35 cellular contexts compared by ENCODE assay signal in the genomic region with DNA sequence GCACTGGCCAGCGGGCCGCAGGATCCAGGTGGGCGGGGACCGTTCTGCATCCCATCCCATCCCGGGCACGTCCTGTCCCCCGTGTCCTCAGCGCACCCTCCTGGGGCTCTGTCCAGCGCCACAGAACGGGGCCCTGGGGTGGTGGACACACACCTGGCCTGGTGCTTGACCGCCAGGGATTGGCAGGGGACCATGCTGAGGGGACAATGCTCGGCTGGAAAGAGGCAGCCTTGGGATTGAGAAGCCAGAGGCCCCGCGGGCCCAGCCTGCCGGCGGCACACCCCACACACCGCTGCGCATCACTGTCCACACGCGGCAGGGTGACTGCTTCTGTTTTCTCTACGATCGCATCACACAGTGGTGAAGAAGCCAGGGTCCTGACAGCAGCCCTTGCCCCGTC. TPM values are rescaled to one million over a fixed set of nuclear protein-coding genes. Genes with fewer than 3 reads are reported as not detected.
DNase-seq lines count a peak whose midpoint lies in the region; ATAC-seq, FAIRE-seq and TF ChIP-seq lines count a peak whose summit lies in the region.
"Had no signal": no experiment of that assay in that cellular context is flagged by ENCODE, and none has a peak within 500 bp of the region (broad histone marks: within the 10 kb centered on the region; RNA-seq: fewer than 3 reads in every experiment).

No MANE protein-coding gene starts in this region.

- H3K9me3 ChIP-seq in HepG2 (ENCODE audit: low read length) (no peaks in the 10 kb centered on the region), right lobe of liver (no peaks in the 10 kb centered on the region), H1 (ENCODE audit: insufficient read depth in 2 of 2, low read depth in 1 of 2, low read length in 1 of 2) (no peaks in the 10 kb centered on the region), neuronal stem cell (replicated peaks in 1 of 2; ENCODE audit: control insufficient read depth in 2 of 2, insufficient read depth in 1 of 2, low read depth in 1 of 2, low read length in 2 of 2) (no peaks in the 10 kb centered on the region), Peyer's patch (no peaks in the 10 kb centered on the region)
- H3K9me3 ChIP-seq: A549; BE2C; BLaER1; BLaER1 treated with 17β-estradiol and CSF1 and Interleukin-3, amounts not matched to agents 10 nM and 100 nM; Caco-2 had no signal

- no peak for TF ChIP-seq EP300 in HepG2 (IDR thresholded peaks at IDR 0.05; ENCODE audit: low read depth in 2 of 2, low read length in 2 of 2)
- no peak for TF ChIP-seq EP300 in HepG2 (CRISPR knock-in tag; IDR thresholded peaks at IDR 0.05; ENCODE audit: borderline replicate concordance)
- TF ChIP-seq EP300 in H1 (IDR thresholded peaks at IDR 0.05; ENCODE audit: borderline replicate concordance in 1 of 2, low read depth in 2 of 2, low read length in 2 of 2), result no peak

- H2BK120ac ChIP-seq in H1 (replicated peaks; ENCODE audit: low read depth, low read length), result no peak overlapping the region
- H2BK120ac ChIP-seq in neuronal stem cell (ENCODE audit: low read depth, low read length), result no peak overlapping the region

- H3K4me2 ChIP-seq in HepG2 (ENCODE audit: low read depth, low read length) (no peak overlapping the region), H1 (ENCODE audit: insufficient read depth in 1 of 2, low read depth in 2 of 2, low read length in 2 of 2) (no peak overlapping the region), neuronal stem cell (ENCODE audit: insufficient read depth, low read length, poor library complexity, severe bottlenecking) (no peak overlapping the region)
- H3K4me2 ChIP-seq: A549; BLaER1; BLaER1 treated with 17β-estradiol and CSF1 and Interleukin-3, amounts not matched to agents 10 nM and 100 nM had no signal

- H4K8ac ChIP-seq in H1 (ENCODE audit: extremely low read depth, insufficient read depth, low read length) (peak overlapping the region; percentile 25; the same call in 1 of the 2 replicates), neuronal stem cell (ENCODE audit: low read depth, low read length) (no peak overlapping the region)

- H3K4me3 ChIP-seq in HepG2 (replicated peaks in 1 of 3; ENCODE audit: insufficient read depth in 1 of 3, low read depth in 2 of 3, low read length in 3 of 3), result no peak overlapping the region
- H3K4me3 ChIP-seq in right lobe of liver, result no peak overlapping the region
- H3K4me3 ChIP-seq in H1 (ENCODE audit: extremely low read depth in 1 of 4, insufficient read depth in 2 of 4, low read depth in 3 of 4, low read length in 4 of 4), result no peak overlapping the region
- H3K4me3 ChIP-seq in neuronal stem cell (ENCODE audit: low read length in 2 of 2), result no peak overlapping the region
- H3K4me3 ChIP-seq in Peyer's patch, result no peak overlapping the region
- H3K4me3 ChIP-seq: A549; BLaER1; BLaER1 treated with 17β-estradiol and CSF1 and Interleukin-3, amounts not matched to agents 10 nM and 100 nM had no signal

- DNase-seq in HepG2 (ENCODE audit: low spot score) (no peak), right lobe of liver (no peak), H1 (ENCODE audit: low read depth in 1 of 2, low spot score in 2 of 2) (no peak), left lobe of liver (ENCODE audit: low spot score) (no peak), neuronal stem cell (ENCODE audit: low spot score) (no peak), Peyer's patch (no peak)
- DNase-seq: 8988T; ACHN; AML-193; BE2C; C1 segment of cervical spinal cord; Caco-2; Calu3; CD4-positive, alpha-beta memory T cell; CD4-positive, alpha-beta T cell; CD4-positive, CD25-positive, alpha-beta regulatory T cell; CD8-positive, alpha-beta memory T cell; CD8-positive, alpha-beta T cell; COR-L47; DMS 273 treated with DMSO at 0.1 percent for 48 hours; DMS153; DMS53; DMS79; DMS79 treated with DMSO at 0.1 percent for 48 hours; DND-41; EL had no signal

- no peak overlapping the region for H4K5ac ChIP-seq in H1 (ENCODE audit: insufficient read length, low read depth, low read length)

- H2BK15ac ChIP-seq in H1 (ENCODE audit: low read length) (no peak overlapping the region), neuronal stem cell (ENCODE audit: low read length) (no peak overlapping the region)

- H4K20me1 ChIP-seq in HepG2 (ENCODE audit: insufficient read depth, low read length) (no peaks in the 10 kb centered on the region), H1 (replicated peaks in 1 of 2; ENCODE audit: control insufficient read depth in 1 of 2, insufficient read depth in 2 of 2, low read length in 2 of 2) (peaks cover 0 to 7% of the 10 kb centered on the region in 2 experiments)
- H4K20me1 ChIP-seq: BLaER1 had no signal

- peaks cover 18 to 60% of the 10 kb centered on the region in 2 experiments; a peak in 4 of 5 replicates for H3K36me3 ChIP-seq in HepG2 (replicated peaks in 1 of 2; ENCODE audit: control insufficient read depth in 1 of 2, insufficient read depth in 2 of 2, low read length in 2 of 2)
- peaks cover 0 to 79% (median 39%) of the 10 kb centered on the region in 4 donors for H3K36me3 ChIP-seq in right lobe of liver
- H3K36me3 ChIP-seq in H1 (ENCODE audit: control insufficient read depth in 2 of 4, insufficient read depth in 4 of 4, low read length in 3 of 4), result peaks cover 5 to 58% (median 15%) of the 10 kb centered on the region in 4 experiments; a peak in 5 of 8 replicates
- peaks cover 31 to 59% of the 10 kb centered on the region in 2 donors for H3K36me3 ChIP-seq in neuronal stem cell (replicated peaks in 1 of 2; ENCODE audit: control insufficient read depth in 2 of 2, insufficient read depth in 2 of 2, low read length in 2 of 2)
- peaks cover 0 to 90% (median 0%) of the 10 kb centered on the region in 3 donors for H3K36me3 ChIP-seq in Peyer's patch
- H3K36me3 ChIP-seq: BE2C had no signal

- no peak for TF ChIP-seq RAD21 in HepG2 (CRISPR knock-in tag; IDR thresholded peaks at IDR 0.05)
- no peak for TF ChIP-seq RAD21 in H1 (IDR thresholded peaks at IDR 0.05 in 1 of 2, conservative IDR thresholded peaks at IDR 0.05 in 1 of 2; ENCODE audit: low read depth in 2 of 2, low read length in 2 of 2)

- H2AFZ ChIP-seq in HepG2 (ENCODE audit: low read length), result no peak overlapping the region
- H2AFZ ChIP-seq in H1 (ENCODE audit: low read length), result no peak overlapping the region
- H2AFZ ChIP-seq in neuronal stem cell (ENCODE audit: low read length), result no peak overlapping the region

- H3K27me3 ChIP-seq in HepG2 (ENCODE audit: control insufficient read depth in 1 of 2, insufficient read depth in 2 of 2, low read length in 2 of 2) (no peaks in the 10 kb centered on the region), right lobe of liver (no peaks in the 10 kb centered on the region), H1 (replicated peaks in 1 of 4; ENCODE audit: control insufficient read depth in 3 of 4, extremely low read depth in 1 of 4, insufficient read depth in 3 of 4, low read length in 3 of 4) (no peaks in the 10 kb centered on the region), neuronal stem cell (ENCODE audit: control insufficient read depth in 3 of 3, insufficient read depth in 3 of 3, low read depth in 1 of 3, low read length in 3 of 3) (no peaks in the 10 kb centered on the region), Peyer's patch (no peaks in the 10 kb centered on the region)
- H3K27me3 ChIP-seq: BE2C; BLaER1; BLaER1 treated with 17β-estradiol and CSF1 and Interleukin-3, amounts not matched to agents 10 nM and 100 nM had no signal

- H3K4ac ChIP-seq in H1 (replicated peaks; ENCODE audit: insufficient read length, low read depth, low read length) (no peak overlapping the region), neuronal stem cell (ENCODE audit: low read length) (no peak overlapping the region)

- ATAC-seq in HepG2, result no peak
- no peak for ATAC-seq in right lobe of liver
- ATAC-seq in left lobe of liver, result peak; percentile 3
- no peak for ATAC-seq in HG02571 (IDR thresholded peaks at IDR 0.05; ENCODE audit: unreplicated experiment)
- no peak for ATAC-seq in GM18502 (IDR thresholded peaks at IDR 0.05; ENCODE audit: poor library complexity, unreplicated experiment)
- ATAC-seq: A549; CD8-positive, alpha-beta T cell had no signal

- H2BK5ac ChIP-seq in H1 (ENCODE audit: low read depth, low read length) (no peak overlapping the region), neuronal stem cell (ENCODE audit: low read length) (no peak overlapping the region)

- intact Hi-C loops in HepG2 (cut with micrococcal nuclease; ENCODE audit: unreplicated experiment), result no loop called here
- intact Hi-C loops in right lobe of liver (cut with DNase I), result no loop called here

- H2BK20ac ChIP-seq in H1 (ENCODE audit: low read length), result no peak overlapping the region

- H3K27ac ChIP-seq in HepG2 (ENCODE audit: extremely low read length, insufficient read depth, low read length) (no peak overlapping the region), right lobe of liver (no peak overlapping the region), H1 (ENCODE audit: low read depth, low read length) (no peak overlapping the region), neuronal stem cell (replicated peaks; ENCODE audit: low read length) (no peak overlapping the region), Peyer's patch (no peak overlapping the region)
- H3K27ac ChIP-seq: 22Rv1; A549; BLaER1; BLaER1 treated with 17β-estradiol and CSF1 and Interleukin-3, amounts not matched to agents 10 nM and 100 nM; C4-2B had no signal

- CTCF ChIA-PET in HepG2 (lab: Yijun Ruan, JAX; ENCODE audit: low intra/inter-chr PET ratio, low total read pairs) (no interaction called here), H1 (lab: Charles Lee; ENCODE audit: partially characterized antibody) (no interaction called here)

- WGBS in HepG2 (ENCODE audit: low lambda C conversion rate), result no CpG with 5 or more reads among the region's 23 CpGs
- WGBS in right lobe of liver (ENCODE audit: insufficient coverage, low coverage, low lambda C conversion rate, missing lambda C conversion rate), result 93% methylated on average over 8 of the region's 23 CpGs
- 90% methylated on average over 15 of the region's 23 CpGs; no CpG with 5 or more reads in 1 of the 2 experiments for WGBS in H1 (ENCODE audit: extremely low coverage in 1 of 2, insufficient coverage in 1 of 2, insufficient read length in 1 of 2, insufficient replicate concordance in 2 of 2, low coverage in 1 of 2, low lambda C conversion rate in 2 of 2, missing lambda C conversion rate in 1 of 2), 2 experiments
- WGBS in neuronal stem cell (ENCODE audit: extremely low coverage in 2 of 2, insufficient read length in 2 of 2, insufficient replicate concordance in 1 of 2), 2 donors, result no CpG with 5 or more reads among the region's 23 CpGs

- no peaks in the 10 kb centered on the region for H3K23me2 ChIP-seq in H1 (ENCODE audit: low read depth, low read length)

- H4K91ac ChIP-seq in H1 (replicated peaks; ENCODE audit: insufficient read length, low read length) (no peak overlapping the region), neuronal stem cell (ENCODE audit: low read depth, low read length, poor library complexity) (no peak overlapping the region)

- no peak overlapping the region for H3K56ac ChIP-seq in H1 (replicated peaks; ENCODE audit: insufficient read length, low read depth, low read length)

- H2BK12ac ChIP-seq in H1 (ENCODE audit: low read depth, low read length) (no peak overlapping the region), neuronal stem cell (ENCODE audit: low read length) (no peak overlapping the region)

- H3K4me1 ChIP-seq in HepG2 (ENCODE audit: insufficient read depth, low read length), result no peaks in the 10 kb centered on the region
- H3K4me1 ChIP-seq in right lobe of liver, result no peaks in the 10 kb centered on the region
- no peaks in the 10 kb centered on the region for H3K4me1 ChIP-seq in H1 (replicated peaks in 1 of 4; ENCODE audit: control insufficient read depth in 3 of 4, insufficient read depth in 4 of 4, low read length in 3 of 4)
- no peaks in the 10 kb centered on the region for H3K4me1 ChIP-seq in neuronal stem cell (ENCODE audit: control insufficient read depth in 2 of 2, insufficient read depth in 1 of 2, low read depth in 1 of 2, low read length in 2 of 2)
- H3K4me1 ChIP-seq in Peyer's patch, result no peaks in the 10 kb centered on the region
- H3K4me1 ChIP-seq: A549, BE2C, BLaER1, Caco-2 had no signal

- FAIRE-seq in HepG2 (lab: Jason Lieb, UNC) (no peak), H1 (lab: Jason Lieb, UNC) (no peak)
- FAIRE-seq: A204.1, A549, D721Med had no signal

- no peak overlapping the region for H3K23ac ChIP-seq in H1 (ENCODE audit: insufficient read length)
- H3K23ac ChIP-seq in neuronal stem cell (ENCODE audit: low read depth, low read length, poor library complexity), result peak overlapping the region; percentile 31

- TF ChIP-seq CTCF in HepG2 (CRISPR knock-in tag; IDR thresholded peaks at IDR 0.05) (no peak), right lobe of liver (IDR thresholded peaks at IDR 0.05) (no peak), H1 (IDR thresholded peaks at IDR 0.05; ENCODE audit: control extremely low read depth in 1 of 3, insufficient read depth in 1 of 3, low read depth in 1 of 3, low read length in 3 of 3) (no peak), Peyer's patch (IDR thresholded peaks at IDR 0.05) (no peak)

- H3K79me2 ChIP-seq in HepG2 (ENCODE audit: insufficient read depth, low read length), result no peaks in the 10 kb centered on the region
- no peaks in the 10 kb centered on the region for H3K79me2 ChIP-seq in H1 (ENCODE audit: control insufficient read depth in 1 of 2, insufficient read depth in 2 of 2, low read length in 2 of 2)

- H3K79me1 ChIP-seq in H1 (ENCODE audit: low read depth, low read length) (no peaks in the 10 kb centered on the region), neuronal stem cell (ENCODE audit: low read depth, low read length) (peaks cover 5% of the 10 kb centered on the region)

- no peak overlapping the region for H2AK5ac ChIP-seq in H1 (ENCODE audit: low read depth, low read length)
- H2AK5ac ChIP-seq in neuronal stem cell (ENCODE audit: low read depth, low read length), result no peak overlapping the region

- H3K14ac ChIP-seq in H1 (ENCODE audit: insufficient read length) (no peak overlapping the region), neuronal stem cell (ENCODE audit: low read length) (no peak overlapping the region)

- POLR2A ChIA-PET in HepG2 (lab: Yijun Ruan, JAX), result interaction anchor here (1.9 kb wide), 1 partner anchor 28 kb away, joined by 4 read pairs; no protein-coding TSS in a partner anchor
- POLR2A ChIA-PET in H1 (lab: Charles Lee; ENCODE audit: partially characterized antibody), result interaction anchor here (0.9 kb wide), 1 partner anchor 45 kb away, joined by 3 read pairs; no protein-coding TSS in a partner anchor

- H3K18ac ChIP-seq in H1 (ENCODE audit: extremely low read depth, low read length) (no peak overlapping the region), neuronal stem cell (ENCODE audit: low read length) (no peak overlapping the region)

- BruUV-seq in HepG2 (replicated peaks; lab: Mats Ljungman, UMichigan), result no TSS peak

- in situ Hi-C loops in HepG2 (cut with HindIII; ENCODE audit: extremely low pct_ligation_motif_present, low pct_unique_long_range_greater_than_20kb), result no loop called here

- H3K9ac ChIP-seq in HepG2 (ENCODE audit: insufficient read depth, low read depth, low read length), result no peak overlapping the region
- no peak overlapping the region for H3K9ac ChIP-seq in H1 (replicated peaks in 1 of 4; ENCODE audit: extremely low read depth in 1 of 4, low read depth in 3 of 4, low read length in 3 of 4)
- no peak overlapping the region for H3K9ac ChIP-seq in neuronal stem cell (ENCODE audit: low read depth, low read length, poor library complexity)
- H3K9ac ChIP-seq: BLaER1; BLaER1 treated with 17β-estradiol and CSF1 and Interleukin-3, amounts not matched to agents 10 nM and 100 nM had no signal

- no peak for TF ChIP-seq POLR2A in HepG2 (IDR thresholded peaks at IDR 0.05; ENCODE audit: insufficient read depth in 1 of 2, low read depth in 2 of 2, low read length in 2 of 2)
- TF ChIP-seq POLR2A in right lobe of liver (IDR thresholded peaks at IDR 0.05), result no peak
- no peak for TF ChIP-seq POLR2A in H1 (IDR thresholded peaks at IDR 0.05; ENCODE audit: control extremely low read depth in 1 of 2, low read depth in 2 of 2, low read length in 2 of 2)
- TF ChIP-seq POLR2A in Peyer's patch (IDR thresholded peaks at IDR 0.05), result no peak

RNA-seq across cellular contexts. Expression of a gene that starts 33.0 kb away (rescaled TPM):
- 7.4 and 14.0 TPM in 2 replicates for total RNA-seq in HepG2 (2016; rRNA removed; fragmentation: Illumina TruSeq; extraction: Trizol)
- 9.5 and 12.5 TPM in 2 replicates for total RNA-seq in HepG2 (2016; cell fraction: cytosol; rRNA removed; fragmentation: Illumina TruSeq; extraction: Trizol; ENCODE audit: low read depth)
- 5.2 and 15.7 TPM in 2 replicates for total RNA-seq in HepG2 (2016; cell fraction: insoluble cytoplasmic fraction; rRNA removed; fragmentation: Illumina TruSeq; extraction: Trizol)
- 6.9 and 7.7 TPM in 2 replicates for total RNA-seq in HepG2 (2016; cell fraction: membrane; rRNA removed; fragmentation: Illumina TruSeq; extraction: Trizol)
- total RNA-seq in HepG2 (2016; cell fraction: nucleus; rRNA removed; fragmentation: Illumina TruSeq; extraction: Trizol), result 21.8 and 25.8 TPM in 2 replicates
- 18.5 and 25.6 TPM in 2 replicates for polyA plus RNA-seq in HepG2 (2011; rRNA removed)
- 11.8 and 15.1 TPM in 2 replicates for polyA plus RNA-seq in HepG2 (2011; cell fraction: cytosol; rRNA removed)
- polyA plus RNA-seq in HepG2 (2011; cell fraction: nucleus; rRNA removed), result 164 and 213 TPM in 2 replicates
- polyA plus RNA-seq in HepG2 (2012), result 28.2 and 30.9 TPM in 2 replicates
- polyA plus RNA-seq in HepG2 (2016; cell fraction: cytosol; fragmentation: Illumina TruSeq; extraction: Trizol; ENCODE audit: low read depth), result 1.4 and 1.6 TPM in 2 replicates
- 6.3 and 7.6 TPM in 2 replicates for polyA plus RNA-seq in HepG2 (2016; cell fraction: insoluble cytoplasmic fraction; fragmentation: Illumina TruSeq; extraction: Trizol; ENCODE audit: low read depth)
- polyA plus RNA-seq in HepG2 (2016; cell fraction: membrane; fragmentation: Illumina TruSeq; extraction: Trizol; ENCODE audit: low read depth), result 3.2 and 3.7 TPM in 2 replicates
- 88.5 and 93.5 TPM in 2 replicates for polyA plus RNA-seq in HepG2 (2016; cell fraction: nucleus; fragmentation: Illumina TruSeq; extraction: Trizol; ENCODE audit: insufficient read depth, low read depth)
- polyA minus RNA-seq in HepG2 (2011; rRNA and poly(A)+ RNA removed; ENCODE audit: low replicate concordance), result 6.3 and 47.1 TPM in 2 replicates
- 14.7 and 16.2 TPM in 2 replicates for polyA minus RNA-seq in HepG2 (2011; cell fraction: cytosol; rRNA and poly(A)+ RNA removed)
- polyA minus RNA-seq in HepG2 (2011; cell fraction: nucleus; rRNA and poly(A)+ RNA removed), result 40.3 and 44.4 TPM in 2 replicates
- total RNA-seq in right lobe of liver, result 10 to 100 TPM; 38.9 to 65.2 (median 53.3) TPM
- 38.6 and 39.7 TPM in 2 replicates for total RNA-seq in H1 (2021; fragmentation: NEBNext Ultra II Directional; extraction: Animal tissue kit (Norgen Biotek cat#: 25700))
- polyA plus RNA-seq in H1 (2011; rRNA removed), result 23.5 and 37.5 TPM in 2 replicates
- polyA plus RNA-seq in H1 (2011; cell fraction: cytosol; rRNA removed), result 26.4 TPM
- polyA plus RNA-seq in H1 (2011; cell fraction: nucleus; rRNA removed), result 181 TPM
- 27.4 to 47.0 TPM (median 38.9 TPM) in 4 replicates for polyA plus RNA-seq in H1 (2012, experiment 1 of 2)
- 19.5 TPM for polyA plus RNA-seq in H1 (2012, experiment 2 of 2)
- 27.2 TPM for polyA plus RNA-seq in H1 (2013, experiment 1 of 2)
- 24.9 TPM for polyA plus RNA-seq in H1 (2013, experiment 2 of 2)
- polyA minus RNA-seq in H1 (2011; rRNA and poly(A)+ RNA removed), result 23.8 and 28.1 TPM in 2 replicates
- 33.8 TPM for polyA minus RNA-seq in H1 (2011; cell fraction: cytosol; rRNA and poly(A)+ RNA removed)
- polyA minus RNA-seq in H1 (2011; cell fraction: nucleus; rRNA and poly(A)+ RNA removed), result 44.5 TPM
- total RNA-seq in left lobe of liver, result 56.5 TPM
- polyA plus RNA-seq in neuronal stem cell (2013, experiment 1 of 2), result 25.7 TPM
- 25.0 TPM for polyA plus RNA-seq in neuronal stem cell (2013, experiment 2 of 2)
- total RNA-seq in Peyer's patch, result 100 to 1,000 TPM in 3 of 4 donors, 10 to 100 TPM in 1; 87.2 to 182 (median 116) TPM
